7 cellular contexts compared by ENCODE assay signal in genomic region chr6:41015860-41016259, GRCh38. TPM values are rescaled to one million over a fixed set of nuclear protein-coding genes. Genes with fewer than 3 reads are reported as not detected.
"Had no signal": no experiment of that assay in that cellular context is flagged by ENCODE, and none has a peak within 500 bp of the region (broad histone marks: within the 10 kb centered on the region; RNA-seq: fewer than 3 reads in every experiment).

No MANE protein-coding gene starts in this region.

RNA-seq across cellular contexts. Expression of gene UNC5CL, which starts 23.2 kb away (rescaled TPM):
- total RNA-seq: GM23248, HFFc6 had no signal
- polyA plus RNA-seq: GM23248 had no signal

RNA-seq across cellular contexts. Expression of gene TSPO2, which starts 26.4 kb away (rescaled TPM):
- total RNA-seq: GM23248, GM23338, H1, H4, H7, H9, HFFc6 had no signal
- polyA plus RNA-seq: GM23248, H1 had no signal

RNA-seq across cellular contexts. Expression of gene APOBEC2, which starts 37.1 kb away (rescaled TPM):
- total RNA-seq: GM23248, GM23338, H1, H4, H9, HFFc6 had no signal
- polyA plus RNA-seq: GM23248, H1 had no signal
